Comparison of ENCODE assay signal across 9 cellular contexts in genomic region chr5:177493795-177494355, GRCh38. TPM values are rescaled to one million over a fixed set of nuclear protein-coding genes. Genes with fewer than 3 reads are reported as not detected.
A peak's percentile ranks its signal among the peaks of the same experiment; 100 is the strongest.
DNase-seq lines count a peak whose midpoint lies in the region; ATAC-seq and TF ChIP-seq lines count a peak whose summit lies in the region.
"Had no signal": no experiment of that assay in that cellular context is flagged by ENCODE, and none has a peak within 500 bp of the region (broad histone marks: within the 10 kb centered on the region; RNA-seq: fewer than 3 reads in every experiment).

No MANE protein-coding gene starts in this region.

- H3K27me3 ChIP-seq in esophagus (ENCODE audit: control insufficient read depth in 1 of 2, insufficient read depth in 2 of 2, low read length in 2 of 2) (no peaks in the 10 kb centered on the region), stomach (no peaks in the 10 kb centered on the region)
- H3K27me3 ChIP-seq: pancreas had no signal

- peaks cover 40% of the 10 kb centered on the region for H3K4me1 Mint-ChIP-seq in activated CD8-positive, alpha-beta memory T cell treated with anti-CD3 and anti-CD28 coated beads, Interleukin-2, amount 10 ng/mL, durations not matched to agents 7 days and 5 days

- no peak for ATAC-seq in activated CD8-positive, alpha-beta memory T cell treated with anti-CD3 and anti-CD28 coated beads, Interleukin-2, amount 10 ng/mL, durations not matched to agents 7 days and 5 days

- H3K9me3 ChIP-seq in esophagus (ENCODE audit: control insufficient read depth in 2 of 2, insufficient read depth in 1 of 2, low read depth in 1 of 2, low read length in 1 of 2) (no peaks in the 10 kb centered on the region), stomach (no peaks in the 10 kb centered on the region)
- H3K9me3 ChIP-seq: pancreas had no signal

- H3K27me3 Mint-ChIP-seq in activated CD8-positive, alpha-beta memory T cell treated with anti-CD3 and anti-CD28 coated beads, Interleukin-2, amount 10 ng/mL, durations not matched to agents 7 days and 5 days, result peaks cover 8% of the 10 kb centered on the region

- DNase-seq in activated CD8-positive, alpha-beta memory T cell treated with anti-CD3 and anti-CD28 coated beads, Interleukin-2, amount 10 ng/mL, durations not matched to agents 7 days and 5 days, result no peak
- no peak for DNase-seq in activated CD8-positive, alpha-beta memory T cell treated with anti-CD3 and anti-CD28 coated beads, Interleukin-2, amount 50 U/mL, for 48 hours
- DNase-seq in stomach (no peak), NCI-H1105 treated with DMSO at 0.1 percent for 48 hours (lab: John Stamatoyannopoulos, UW) (no peak)
- no peak for DNase-seq in NK-92 treated with Interleukin-12 subunit alpha and Interleukin-12 subunit beta, amount 100 ng/mL, for 24 hours (lab: John Stamatoyannopoulos, UW)
- DNase-seq: SHP77 had no signal

- TF ChIP-seq EP300 in stomach (IDR thresholded peaks at IDR 0.05), result no peak

- no peak overlapping the region for H3K4me3 ChIP-seq in esophagus (ENCODE audit: low read depth in 1 of 2, low read length in 2 of 2)
- H3K4me3 ChIP-seq in stomach, result peak overlapping the region in 3 of 4 donors; percentile 8 to 84 (median 63)

- H3K36me3 ChIP-seq in esophagus (ENCODE audit: control insufficient read depth in 2 of 2, insufficient read depth in 2 of 2, low read length in 1 of 2) (peaks cover 0 to 24% of the 10 kb centered on the region in 2 donors), stomach (peaks cover 12 to 40% (median 34%) of the 10 kb centered on the region in 4 donors)
- H3K36me3 ChIP-seq: pancreas had no signal

- peak overlapping the region; percentile 70 to 84 for H3K27ac ChIP-seq in esophagus (ENCODE audit: low read depth in 2 of 2, low read length in 1 of 2)
- H3K27ac ChIP-seq in stomach, result peak overlapping the region in 4 of 5 donors; percentile 89 to 97 (median 92)
- H3K27ac ChIP-seq: C4-2B had no signal

- no peak overlapping the region for H3K4me3 Mint-ChIP-seq in activated CD8-positive, alpha-beta memory T cell treated with anti-CD3 and anti-CD28 coated beads, Interleukin-2, amount 10 ng/mL, durations not matched to agents 7 days and 5 days

- H3K36me3 Mint-ChIP-seq in activated CD8-positive, alpha-beta memory T cell treated with anti-CD3 and anti-CD28 coated beads, Interleukin-2, amount 10 ng/mL, durations not matched to agents 7 days and 5 days, result peaks cover 12% of the 10 kb centered on the region

- peak overlapping the region; percentile 81 for H3K27ac Mint-ChIP-seq in activated CD8-positive, alpha-beta memory T cell treated with anti-CD3 and anti-CD28 coated beads, Interleukin-2, amount 10 ng/mL, durations not matched to agents 7 days and 5 days

- H3K9me3 Mint-ChIP-seq in activated CD8-positive, alpha-beta memory T cell treated with anti-CD3 and anti-CD28 coated beads, Interleukin-2, amount 10 ng/mL, durations not matched to agents 7 days and 5 days (ENCODE audit: low read depth), result no peaks in the 10 kb centered on the region

- TF ChIP-seq CTCF in stomach (IDR thresholded peaks at IDR 0.05), result no peak

- TF ChIP-seq POLR2A in stomach (IDR thresholded peaks at IDR 0.05), result no peak

- intact Hi-C loops in stomach (cut with DNase I; ENCODE audit: low total_unique reads), result no loop called here

- CTCF ChIA-PET in activated CD8-positive, alpha-beta memory T cell treated with anti-CD3 and anti-CD28 coated beads, Interleukin-2, amount 10 ng/mL, durations not matched to agents 7 days and 5 days (lab: Charles Lee), result interaction anchor here (0.9 to 19.2 kb wide), 9 partner anchors 8 to 122 kb away, joined by 3 to 193 read pairs (median 5); partner anchors contain the start of genes DBN1 and GRK6

- 75 to 81% methylated on average over 5 of the region's 5 CpGs for WGBS in esophagus, 2 donors
- WGBS in stomach, 5 donors, result 79 to 90% (median 86%) methylated on average over 5 of the region's 5 CpGs

- H3K4me1 ChIP-seq in esophagus (ENCODE audit: control insufficient read depth in 2 of 2, insufficient read depth in 2 of 2, low read length in 1 of 2) (peaks cover 3 to 13% of the 10 kb centered on the region in 2 donors), stomach (peaks cover 57 to 95% (median 76%) of the 10 kb centered on the region in 4 donors)

RNA-seq across cellular contexts. Expression of gene PDLIM7, which starts 3.5 kb away (rescaled TPM):
- 10 to 100 TPM; 72.9 to 81.2 TPM for total RNA-seq in activated CD8-positive, alpha-beta memory T cell treated with anti-CD3 and anti-CD28 coated beads, Interleukin-2, amount 10 ng/mL, durations not matched to agents 7 days and 5 days
- polyA plus RNA-seq in esophagus (100 to 1,000 TPM in 1 of 2 donors, 10 to 100 TPM in 1; 65.4 to 102 TPM), stomach (100 to 1,000 TPM in 1 of 3 donors, 10 to 100 TPM in 2; 43.5 to 142 (median 76.6) TPM)
- total RNA-seq in stomach, result 100 to 1,000 TPM in 2 of 5 donors, 10 to 100 TPM in 3; 14.6 to 126 (median 97.0) TPM

RNA-seq across cellular contexts. Expression of gene DOK3, which starts 15.8 kb away (rescaled TPM):
- total RNA-seq in activated CD8-positive, alpha-beta memory T cell treated with anti-CD3 and anti-CD28 coated beads, Interleukin-2, amount 10 ng/mL, durations not matched to agents 7 days and 5 days, result 1 to 10 TPM; 3.3 to 5.7 TPM
- 1 to 10 TPM; 2.4 to 5.1 TPM for polyA plus RNA-seq in esophagus
- total RNA-seq in stomach, result 10 to 100 TPM in 1 of 5 donors, 1 to 10 TPM in 2, under 1 TPM in 1, not detected in 1; 0.43 to 31.2 (median 3.9) TPM
- polyA plus RNA-seq in stomach, result 1 to 10 TPM; 2.4 to 6.0 (median 4.9) TPM

RNA-seq across cellular contexts. Expression of gene DBN1, which starts 20.4 kb away (rescaled TPM):
- 100 to 1,000 TPM in 1 of 2 experiments, 10 to 100 TPM in 1; 81.5 to 128 TPM for total RNA-seq in activated CD8-positive, alpha-beta memory T cell treated with anti-CD3 and anti-CD28 coated beads, Interleukin-2, amount 10 ng/mL, durations not matched to agents 7 days and 5 days
- polyA plus RNA-seq in esophagus, result 10 to 100 TPM; 18.2 to 24.7 TPM
- 10 to 100 TPM; 15.2 to 78.1 (median 53.3) TPM for total RNA-seq in stomach
- 10 to 100 TPM; 14.7 to 31.3 (median 22.7) TPM for polyA plus RNA-seq in stomach

RNA-seq across cellular contexts. Expression of gene DDX41, which starts 22.9 kb away (rescaled TPM):
- 100 to 1,000 TPM; 126 to 130 TPM for total RNA-seq in activated CD8-positive, alpha-beta memory T cell treated with anti-CD3 and anti-CD28 coated beads, Interleukin-2, amount 10 ng/mL, durations not matched to agents 7 days and 5 days
- polyA plus RNA-seq in esophagus (10 to 100 TPM; 57.0 to 73.8 TPM), stomach (10 to 100 TPM; 65.3 to 72.9 (median 71.0) TPM)
- total RNA-seq in stomach, result 100 to 1,000 TPM in 3 of 5 donors, 10 to 100 TPM in 2; 54.9 to 263 (median 128) TPM

RNA-seq across cellular contexts. Expression of gene PRR7, which starts 47.3 kb away (rescaled TPM):
- 1 to 10 TPM; 3.1 to 5.3 TPM for total RNA-seq in activated CD8-positive, alpha-beta memory T cell treated with anti-CD3 and anti-CD28 coated beads, Interleukin-2, amount 10 ng/mL, durations not matched to agents 7 days and 5 days
- polyA plus RNA-seq in esophagus (1 to 10 TPM; 2.0 to 4.9 TPM), stomach (1 to 10 TPM in 2 of 3 donors, under 1 TPM in 1; 0.61 to 3.7 (median 1.5) TPM)
- total RNA-seq in stomach, result under 1 TPM in 1 of 5 donors, not detected in 4; 0.73 TPM

Comparison
In these comparisons a context has a peak if more than half of its experiments do, and no peak if none do; other contexts are left out.
1. H3K4me3 ChIP-seq: peak in stomach (3 of 4); none in esophagus (0 of 2).